Comparison of ENCODE assay signal across 21 cellular contexts in genomic region chr6:70315096-70315751, GRCh38.
DNase-seq lines count a peak whose midpoint lies in the region; ATAC-seq and TF ChIP-seq lines count a peak whose summit lies in the region.
"Had no signal": no experiment of that assay in that cellular context is flagged by ENCODE, and none has a peak within 500 bp of the region (broad histone marks: within the 10 kb centered on the region; RNA-seq: fewer than 3 reads in every experiment).

No MANE protein-coding gene starts in this region.

- no peaks in the 10 kb centered on the region for H3K27me3 ChIP-seq in tibial artery

- no peak for TF ChIP-seq CTCF in tibial artery (IDR thresholded peaks at IDR 0.05)

- no peak overlapping the region for H3K27ac ChIP-seq in tibial artery
- H3K27ac ChIP-seq: BLaER1, foreskin keratinocyte, RWPE1 had no signal

- H3K4me1 ChIP-seq in tibial artery, result no peaks in the 10 kb centered on the region
- H3K4me1 ChIP-seq: foreskin keratinocyte had no signal

- H3K36me3 ChIP-seq in tibial artery, result no peaks in the 10 kb centered on the region
- H3K36me3 ChIP-seq: BLaER1 had no signal

- DNase-seq in pons (ENCODE audit: low spot score), result peak; percentile 42
- DNase-seq in tibial artery, result no peak
- DNase-seq in AG08396 (ENCODE audit: low spot score), result no peak
- no peak for DNase-seq in NCI-H1417 (lab: John Stamatoyannopoulos, UW)
- DNase-seq in SKM-1 (lab: John Stamatoyannopoulos, UW; ENCODE audit: unreplicated experiment), result no peak
- DNase-seq: activated CD8-positive, alpha-beta memory T cell treated with anti-CD3 and anti-CD28 coated beads for 24 hours; DMS 273 treated with DMSO at 0.1 percent for 48 hours; foreskin keratinocyte; NCI-H748 treated with DMSO at 0.1 percent for 48 hours; posterior cingulate gyrus; T-cell had no signal

- intact Hi-C loops in tibial artery (cut with DNase I; ENCODE audit: low total_unique reads), result no loop called here

- ATAC-seq in GM19035 (IDR thresholded peaks at IDR 0.05; ENCODE audit: unreplicated experiment) (peak; percentile 73), HG02642 (IDR thresholded peaks at IDR 0.05; ENCODE audit: poor library complexity, unreplicated experiment) (peak; percentile 66), HG03378 (IDR thresholded peaks at IDR 0.05; ENCODE audit: unreplicated experiment) (peak; percentile 57)
- ATAC-seq: foreskin keratinocyte; HepG2; left lobe of liver; stimulated activated effector memory CD8-positive, alpha-beta T cell treated with anti-CD3 and anti-CD28 coated beads, Interleukin-12 subunit alpha, Interleukin-12 subunit beta, amount 100 ng/mL, for 72 hours; T-cell; WTC11 had no signal

- no peak overlapping the region for H3K4me3 ChIP-seq in tibial artery
- H3K4me3 ChIP-seq: BLaER1, smooth muscle cell had no signal

- no peaks in the 10 kb centered on the region for H3K9me3 ChIP-seq in tibial artery
- H3K9me3 ChIP-seq: BLaER1 had no signal
